In genomic region chr10:11612004-11613001, GRCh38 we compare ENCODE assay signal across 8 cellular contexts. TPM values are rescaled to one million over a fixed set of nuclear protein-coding genes. Genes with fewer than 3 reads are reported as not detected.
DNase-seq lines count a peak whose midpoint lies in the region; ATAC-seq and TF ChIP-seq lines count a peak whose summit lies in the region.

No MANE protein-coding gene starts in this region.

- CTCF ChIA-PET in activated naive CD4-positive, alpha-beta T cell treated with anti-CD3 and anti-CD28 coated beads for 36 hours (lab: Charles Lee), result interaction anchor here (0.7 to 1.4 kb wide), 3 partner anchors 39 to 146 kb away, joined by 3 to 6 read pairs (median 4); no protein-coding TSS in a partner anchor

- no peaks in the 10 kb centered on the region for H3K9me3 ChIP-seq in RWPE2 (ENCODE audit: severe bottlenecking)

- no peaks in the 10 kb centered on the region for H3K36me3 Mint-ChIP-seq in activated naive CD4-positive, alpha-beta T cell treated with anti-CD3 and anti-CD28 coated beads for 36 hours (ENCODE audit: low read depth)
- H3K36me3 Mint-ChIP-seq in endothelial cell (ENCODE audit: low read depth, unreplicated experiment), result peaks cover 9% of the 10 kb centered on the region
- no peaks in the 10 kb centered on the region for H3K36me3 Mint-ChIP-seq in natural killer cell treated with Interleukin-12 subunit alpha and Interleukin-12 subunit beta and Interleukin-15 and Interleukin-18, amount 100 ng/mL, for 72 hours

- peak overlapping the region; percentile 58 for H3K27ac ChIP-seq in RWPE2 (ENCODE audit: poor library complexity, severe bottlenecking)

- peak overlapping the region; percentile 47 for H3K27ac Mint-ChIP-seq in activated naive CD4-positive, alpha-beta T cell treated with anti-CD3 and anti-CD28 coated beads for 36 hours
- peak overlapping the region; percentile 90 for H3K27ac Mint-ChIP-seq in endothelial cell (ENCODE audit: unreplicated experiment)
- peak overlapping the region in 1 of 2 donors; percentile 53 for H3K27ac Mint-ChIP-seq in natural killer cell treated with Interleukin-12 subunit alpha and Interleukin-12 subunit beta and Interleukin-15 and Interleukin-18, amount 100 ng/mL, for 72 hours

- peaks cover 7% of the 10 kb centered on the region for H3K4me1 ChIP-seq in RWPE2 (ENCODE audit: insufficient read depth, poor library complexity, severe bottlenecking)

- H3K9me3 Mint-ChIP-seq in activated naive CD4-positive, alpha-beta T cell treated with anti-CD3 and anti-CD28 coated beads for 36 hours, result peaks cover 9% of the 10 kb centered on the region
- no peaks in the 10 kb centered on the region for H3K9me3 Mint-ChIP-seq in endothelial cell (ENCODE audit: unreplicated experiment)
- no peaks in the 10 kb centered on the region for H3K9me3 Mint-ChIP-seq in natural killer cell treated with Interleukin-12 subunit alpha and Interleukin-12 subunit beta and Interleukin-15 and Interleukin-18, amount 100 ng/mL, for 72 hours

- H3K4me3 ChIP-seq in RWPE2 (ENCODE audit: severe bottlenecking), result peak overlapping the region; percentile 75

- TF ChIP-seq CTCF in RWPE2 (IDR thresholded peaks at IDR 0.05; ENCODE audit: poor library complexity, severe bottlenecking), result no peak
- TF ChIP-seq CTCF in endothelial cell (IDR thresholded peaks at IDR 0.05; ENCODE audit: unreplicated experiment), result no peak

- ATAC-seq in RWPE2 (ENCODE audit: low read depth) (no peak), GM19324 (IDR thresholded peaks at IDR 0.05; ENCODE audit: low FRiP score, unreplicated experiment) (no peak), HG03354 (IDR thresholded peaks at IDR 0.05; ENCODE audit: poor library complexity, severe bottlenecking, unreplicated experiment) (no peak)
- no peak for ATAC-seq in natural killer cell treated with Interleukin-12 subunit alpha and Interleukin-12 subunit beta and Interleukin-15 and Interleukin-18, amount 100 ng/mL, for 72 hours

- H3K4me1 Mint-ChIP-seq in activated naive CD4-positive, alpha-beta T cell treated with anti-CD3 and anti-CD28 coated beads for 36 hours (ENCODE audit: low read depth), result peaks cover 40% of the 10 kb centered on the region
- H3K4me1 Mint-ChIP-seq in endothelial cell (ENCODE audit: unreplicated experiment), result peaks cover 37% of the 10 kb centered on the region
- peaks cover 12 to 16% of the 10 kb centered on the region in 2 donors for H3K4me1 Mint-ChIP-seq in natural killer cell treated with Interleukin-12 subunit alpha and Interleukin-12 subunit beta and Interleukin-15 and Interleukin-18, amount 100 ng/mL, for 72 hours (ENCODE audit: low read depth in 2 of 2)

- H3K27me3 Mint-ChIP-seq in activated naive CD4-positive, alpha-beta T cell treated with anti-CD3 and anti-CD28 coated beads for 36 hours (ENCODE audit: low read depth), result no peaks in the 10 kb centered on the region
- peaks cover 7% of the 10 kb centered on the region for H3K27me3 Mint-ChIP-seq in endothelial cell (ENCODE audit: unreplicated experiment)
- peaks cover 18 to 36% of the 10 kb centered on the region in 2 donors for H3K27me3 Mint-ChIP-seq in natural killer cell treated with Interleukin-12 subunit alpha and Interleukin-12 subunit beta and Interleukin-15 and Interleukin-18, amount 100 ng/mL, for 72 hours

- no peaks in the 10 kb centered on the region for H3K36me3 ChIP-seq in RWPE2 (ENCODE audit: low read depth)

- peak; percentile 31 for DNase-seq in activated naive CD4-positive, alpha-beta T cell treated with anti-CD3 and anti-CD28 coated beads for 36 hours
- no peak for DNase-seq in activated naive CD4-positive, alpha-beta T cell treated with anti-CD3 and anti-CD28 coated beads, Interleukin-2, amount 50 U/mL, for 16 hours
- DNase-seq in RWPE2 (ENCODE audit: low spot score) (no peak), endothelial cell (ENCODE audit: low spot score) (no peak), NCI-H1436 (lab: John Stamatoyannopoulos, UW) (no peak)
- DNase-seq in natural killer cell treated with Interleukin-12 subunit alpha and Interleukin-12 subunit beta and Interleukin-15 and Interleukin-18, amount 100 ng/mL, for 72 hours (ENCODE audit: low spot score), result no peak

- H3K27me3 ChIP-seq in RWPE2 (ENCODE audit: insufficient read depth, poor library complexity, severe bottlenecking), result no peaks in the 10 kb centered on the region

- peak overlapping the region; percentile 74 for H3K4me3 Mint-ChIP-seq in activated naive CD4-positive, alpha-beta T cell treated with anti-CD3 and anti-CD28 coated beads for 36 hours
- peak overlapping the region; percentile 93 for H3K4me3 Mint-ChIP-seq in endothelial cell (ENCODE audit: unreplicated experiment)
- peak overlapping the region; percentile 90 for H3K4me3 Mint-ChIP-seq in natural killer cell treated with Interleukin-12 subunit alpha and Interleukin-12 subunit beta and Interleukin-15 and Interleukin-18, amount 100 ng/mL, for 72 hours

- intact Hi-C loops in activated naive CD4-positive, alpha-beta T cell treated with anti-CD3 and anti-CD28 coated beads for 36 hours (cut with micrococcal nuclease), result loop anchor here (1.0 kb wide), 6 partner anchors 20 to 98 kb away; no protein-coding TSS in a partner anchor

RNA-seq across cellular contexts. Expression of gene USP6NL, which starts 0.9 kb away (rescaled TPM):
- total RNA-seq in activated naive CD4-positive, alpha-beta T cell treated with anti-CD3 and anti-CD28 coated beads for 36 hours, result 1 to 10 TPM; 6.9 to 7.5 TPM
- total RNA-seq in endothelial cell (ENCODE audit: unreplicated experiment), result 33.0 TPM
- total RNA-seq in natural killer cell treated with Interleukin-12 subunit alpha and Interleukin-12 subunit beta and Interleukin-15 and Interleukin-18, amount 100 ng/mL, for 72 hours, result 1 to 10 TPM; 1.0 to 2.0 TPM
